15 cellular contexts compared by ENCODE assay signal in the genomic region with DNA sequence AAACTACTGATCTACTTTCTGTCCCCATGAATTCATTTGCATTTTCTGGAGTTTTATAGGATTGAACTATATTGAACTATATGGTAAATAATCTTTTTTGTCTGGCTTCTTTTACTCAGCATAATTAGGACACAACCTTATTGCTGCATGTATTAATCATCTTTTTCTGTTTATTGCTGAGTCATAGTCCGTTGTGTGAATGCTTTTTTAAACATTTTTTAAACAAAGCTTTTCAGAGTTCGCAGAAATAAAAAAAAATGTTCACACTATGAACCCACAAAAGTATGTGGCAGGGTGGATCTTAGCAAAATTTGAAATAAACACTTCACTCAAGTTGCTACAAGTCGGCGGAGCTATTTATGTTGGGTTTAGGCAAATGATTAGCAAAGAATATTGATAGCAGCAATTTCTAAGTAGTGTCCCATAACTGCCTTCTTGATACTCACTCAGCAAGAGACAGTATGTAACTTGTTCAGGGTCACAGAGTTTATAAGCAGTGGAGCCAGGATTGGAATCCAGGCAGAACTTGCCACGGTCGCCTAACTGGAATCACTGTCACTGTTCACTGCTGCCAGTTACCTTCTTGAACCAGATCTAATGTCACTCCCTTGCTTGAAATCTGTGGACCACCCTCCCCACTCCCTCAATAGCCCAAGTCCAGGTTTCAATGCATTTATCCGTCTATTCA. TPM values are rescaled to one million over a fixed set of nuclear protein-coding genes. Genes with fewer than 3 reads are reported as not detected.
"Had no signal": no experiment of that assay in that cellular context is flagged by ENCODE, and none has a peak within 500 bp of the region (broad histone marks: within the 10 kb centered on the region; RNA-seq: fewer than 3 reads in every experiment).

No MANE protein-coding gene starts in this region.

- H3K9me3 Mint-ChIP-seq: activated CD4-positive, alpha-beta memory T cell treated with anti-CD3 and anti-CD28 coated beads, Interleukin-2, amount 10 ng/mL, durations not matched to agents 7 days and 5 days; activated naive CD8-positive, alpha-beta T cell treated with anti-CD3 and anti-CD28 coated beads for 36 hours; activated T-cell treated with anti-CD3 and anti-CD28 coated beads, Interleukin-2, amount 50 U/mL, for 72 hours; naive B cell; stimulated activated memory B cell treated with anti-CD40 and anti-IgM and Interleukin-4, amounts not matched to agents 10 μg/mL and 1 μg/mL and 100 μg/mL, for 72 hours; T-helper 2 cell treated with Interferon-gamma antibody and Interleukin-4, amounts not matched to agents 5 μg/mL and 100 μg/mL, for 36 hours had no signal

- H3K27ac ChIP-seq: skin epidermis, transverse colon had no signal

- H3K27ac Mint-ChIP-seq: activated CD4-positive, alpha-beta memory T cell treated with anti-CD3 and anti-CD28 coated beads, Interleukin-2, amount 10 ng/mL, durations not matched to agents 7 days and 5 days; activated CD4-positive, alpha-beta T cell treated with anti-CD3 and anti-CD28 coated beads for 36 hours; activated naive CD8-positive, alpha-beta T cell treated with anti-CD3 and anti-CD28 coated beads for 36 hours; activated T-cell treated with anti-CD3 and anti-CD28 coated beads, Interleukin-2, amount 50 U/mL, for 72 hours; naive B cell; stimulated activated memory B cell treated with anti-CD40 and anti-IgM and Interleukin-4, amounts not matched to agents 10 μg/mL and 1 μg/mL and 100 μg/mL, for 72 hours; T-helper 2 cell treated with Interferon-gamma antibody and Interleukin-4, amounts not matched to agents 5 μg/mL and 100 μg/mL, for 36 hours had no signal

- DNase-seq: activated CD4-positive, alpha-beta memory T cell treated with anti-CD3 and anti-CD28 coated beads, Interleukin-2, amount 10 ng/mL, durations not matched to agents 7 days and 5 days; activated CD4-positive, alpha-beta T cell treated with anti-CD3 and anti-CD28 coated beads for 36 hours; activated CD8-positive, alpha-beta memory T cell treated with anti-CD3 and anti-CD28 coated beads, Interleukin-2, amount 50 U/mL, for 4 hours; activated gamma-delta T cell treated with Interleukin-2 at 50 U/mL for 16 hours; activated naive CD8-positive, alpha-beta T cell treated with anti-CD3 and anti-CD28 coated beads for 36 hours; activated T-cell treated with anti-CD3 and anti-CD28 coated beads, Interleukin-2, amount 50 U/mL, for 72 hours; anterior cingulate cortex; dermis blood vessel endothelial cell; naive B cell; posterior cingulate gyrus; SW 1271; transverse colon had no signal

- H3K36me3 Mint-ChIP-seq: activated naive CD8-positive, alpha-beta T cell treated with anti-CD3 and anti-CD28 coated beads for 36 hours; naive B cell; stimulated activated memory B cell treated with anti-CD40 and anti-IgM and Interleukin-4, amounts not matched to agents 10 μg/mL and 1 μg/mL and 100 μg/mL, for 72 hours had no signal

- H3K4me3 ChIP-seq: skin epidermis, transverse colon had no signal

- H3K9me3 ChIP-seq: transverse colon had no signal

- ATAC-seq: activated CD4-positive, alpha-beta T cell treated with anti-CD3 and anti-CD28 coated beads for 36 hours; activated T-cell treated with anti-CD3 and anti-CD28 coated beads, Interleukin-2, amount 50 U/mL, for 72 hours; stimulated activated memory B cell treated with anti-CD40 and anti-IgM and Interleukin-4, amounts not matched to agents 10 μg/mL and 1 μg/mL and 100 μg/mL, for 72 hours had no signal

- H3K36me3 ChIP-seq: transverse colon had no signal

- H3K4me3 Mint-ChIP-seq: activated CD4-positive, alpha-beta memory T cell treated with anti-CD3 and anti-CD28 coated beads, Interleukin-2, amount 10 ng/mL, durations not matched to agents 7 days and 5 days; activated CD4-positive, alpha-beta T cell treated with anti-CD3 and anti-CD28 coated beads for 36 hours; activated naive CD8-positive, alpha-beta T cell treated with anti-CD3 and anti-CD28 coated beads for 36 hours; activated T-cell treated with anti-CD3 and anti-CD28 coated beads, Interleukin-2, amount 50 U/mL, for 72 hours; naive B cell; stimulated activated memory B cell treated with anti-CD40 and anti-IgM and Interleukin-4, amounts not matched to agents 10 μg/mL and 1 μg/mL and 100 μg/mL, for 72 hours; T-helper 2 cell treated with Interferon-gamma antibody and Interleukin-4, amounts not matched to agents 5 μg/mL and 100 μg/mL, for 36 hours had no signal

RNA-seq across cellular contexts. Expression of a gene that starts 5.6 kb away (rescaled TPM):
- total RNA-seq: activated CD4-positive, alpha-beta memory T cell treated with anti-CD3 and anti-CD28 coated beads, Interleukin-2, amount 10 ng/mL, durations not matched to agents 7 days and 5 days; activated CD4-positive, alpha-beta T cell treated with anti-CD3 and anti-CD28 coated beads for 36 hours had no signal
